In the genomic region with DNA sequence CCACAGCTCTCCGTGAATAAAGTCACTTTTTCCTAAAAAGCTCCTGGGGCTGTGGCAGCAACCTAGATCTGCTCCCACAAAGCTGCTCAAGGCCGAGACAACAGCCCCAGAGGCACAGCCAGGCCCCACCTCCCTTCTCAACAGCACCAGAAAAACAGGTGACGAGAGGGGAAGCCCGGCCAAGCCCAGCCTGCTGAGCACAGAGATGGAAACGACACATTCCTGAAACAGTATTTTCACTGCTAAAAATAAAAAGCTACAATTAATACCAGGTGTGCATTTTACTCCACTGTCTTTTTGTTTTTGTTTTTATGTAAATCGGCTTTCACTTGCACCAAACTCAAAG, we compare ENCODE assay signal across 14 cellular contexts.
A peak's percentile ranks its signal among the peaks of the same experiment; 100 is the strongest.
DNase-seq lines count a peak whose midpoint lies in the region; ATAC-seq and TF ChIP-seq lines count a peak whose summit lies in the region.
"Had no signal": no experiment of that assay in that cellular context is flagged by ENCODE, and none has a peak within 500 bp of the region (broad histone marks: within the 10 kb centered on the region; RNA-seq: fewer than 3 reads in every experiment).

No MANE protein-coding gene starts in this region.

- H3K4me1 ChIP-seq in right atrium auricular region (peaks cover 0 to 22% of the 10 kb centered on the region in 2 donors), skeletal muscle tissue (ENCODE audit: control insufficient read depth in 3 of 3, insufficient read depth in 3 of 3, low read length in 3 of 3) (peaks cover 46 to 78% (median 74%) of the 10 kb centered on the region in 3 donors), upper lobe of right lung (no peaks in the 10 kb centered on the region)

- H3K4me3 Mint-ChIP-seq in activated T-helper 2 cell treated with anti-CD3 and anti-CD28 coated beads, Interferon-gamma antibody, Interleukin-2, Interleukin-4, amounts not matched to agents 10 μg/mL and 5 μg/mL and 100 μg/mL, durations not matched to agents 14 hours and 24 hours and 36 hours (ENCODE audit: low read depth): no peak overlapping the region

- H3K36me3 Mint-ChIP-seq in activated T-helper 2 cell treated with anti-CD3 and anti-CD28 coated beads, Interferon-gamma antibody, Interleukin-2, Interleukin-4, amounts not matched to agents 10 μg/mL and 5 μg/mL and 100 μg/mL, durations not matched to agents 14 hours and 24 hours and 36 hours (ENCODE audit: low read depth): peaks cover 18% of the 10 kb centered on the region

- DNase-seq in GM10248 (ENCODE audit: extremely low spot score): peak; percentile 48
- DNase-seq in cerebellar nuclear complex (lab: John Stamatoyannopoulos, UW): peak; percentile 11 to 77
- no peak for DNase-seq in right atrium auricular region (ENCODE audit: low spot score)
- DNase-seq in NCI-H1436 (lab: John Stamatoyannopoulos, UW): no peak
- no peak for DNase-seq in activated T-helper 2 cell treated with anti-CD3 and anti-CD28 coated beads, Interferon-gamma antibody, Interleukin-2, Interleukin-4, amounts not matched to agents 10 μg/mL and 5 μg/mL and 100 μg/mL, durations not matched to agents 14 hours and 24 hours and 36 hours (ENCODE audit: low spot score)
- no peak for DNase-seq in upper lobe of right lung
- DNase-seq: activated naive CD4-positive, alpha-beta T cell treated with anti-CD3 and anti-CD28 coated beads, Interleukin-2, amount 50 U/mL, for 16 hours; AML-193; erythroblast; NCI-H1048; NCI-H2227 treated with DMSO at 0.1 percent for 48 hours; spleen had no signal

- CTCF ChIA-PET in GM10248 (lab: Yijun Ruan, JAX): no interaction called here

- peak overlapping the region; percentile 49 to 53 for H3K27ac ChIP-seq in right atrium auricular region
- H3K27ac ChIP-seq in skeletal muscle tissue (ENCODE audit: low read depth, low read length): peak overlapping the region; percentile 80
- no peak overlapping the region for H3K27ac ChIP-seq in upper lobe of right lung
- H3K27ac ChIP-seq: spleen had no signal

- ATAC-seq in GM19455 (IDR thresholded peaks at IDR 0.05; ENCODE audit: unreplicated experiment): no peak
- no peak for ATAC-seq in upper lobe of right lung

- H3K27me3 Mint-ChIP-seq in activated T-helper 2 cell treated with anti-CD3 and anti-CD28 coated beads, Interferon-gamma antibody, Interleukin-2, Interleukin-4, amounts not matched to agents 10 μg/mL and 5 μg/mL and 100 μg/mL, durations not matched to agents 14 hours and 24 hours and 36 hours (ENCODE audit: low read depth): no peaks in the 10 kb centered on the region

- peak overlapping the region in 2 of 3 donors; percentile 75 to 80 for H3K9ac ChIP-seq in skeletal muscle tissue (ENCODE audit: low read depth in 1 of 3, low read length in 3 of 3)

- TF ChIP-seq CTCF in GM10248 (IDR thresholded peaks at IDR 0.05; ENCODE audit: control extremely low read depth, extremely low read depth, low read depth, missing control alignments) (no peak), right atrium auricular region (IDR thresholded peaks at IDR 0.05) (no peak), upper lobe of right lung (IDR thresholded peaks at IDR 0.05) (no peak)

- POLR2A ChIA-PET in GM10248 (lab: Yijun Ruan, JAX): no interaction called here

- no peaks in the 10 kb centered on the region for H3K9me3 Mint-ChIP-seq in activated T-helper 2 cell treated with anti-CD3 and anti-CD28 coated beads, Interferon-gamma antibody, Interleukin-2, Interleukin-4, amounts not matched to agents 10 μg/mL and 5 μg/mL and 100 μg/mL, durations not matched to agents 14 hours and 24 hours and 36 hours

- H3K36me3 ChIP-seq in right atrium auricular region: peaks cover 6% of the 10 kb centered on the region
- H3K36me3 ChIP-seq in skeletal muscle tissue (ENCODE audit: control insufficient read depth in 3 of 3, insufficient read depth in 3 of 3, low read length in 3 of 3): peaks cover 12 to 16% (median 15%) of the 10 kb centered on the region in 3 donors
- no peaks in the 10 kb centered on the region for H3K36me3 ChIP-seq in upper lobe of right lung

- intact Hi-C loops in activated T-helper 2 cell treated with anti-CD3 and anti-CD28 coated beads, Interferon-gamma antibody, Interleukin-2, Interleukin-4, amounts not matched to agents 10 μg/mL and 5 μg/mL and 100 μg/mL, durations not matched to agents 14 hours and 24 hours and 36 hours (cut with micrococcal nuclease): no loop called here
- intact Hi-C loops in upper lobe of right lung (cut with DNase I): no loop called here

- H3K27ac Mint-ChIP-seq in activated T-helper 2 cell treated with anti-CD3 and anti-CD28 coated beads, Interferon-gamma antibody, Interleukin-2, Interleukin-4, amounts not matched to agents 10 μg/mL and 5 μg/mL and 100 μg/mL, durations not matched to agents 14 hours and 24 hours and 36 hours: no peak overlapping the region

- peaks cover 8% of the 10 kb centered on the region for H3K4me1 Mint-ChIP-seq in activated T-helper 2 cell treated with anti-CD3 and anti-CD28 coated beads, Interferon-gamma antibody, Interleukin-2, Interleukin-4, amounts not matched to agents 10 μg/mL and 5 μg/mL and 100 μg/mL, durations not matched to agents 14 hours and 24 hours and 36 hours (ENCODE audit: low read depth)

- H3K27me3 ChIP-seq in right atrium auricular region: no peaks in the 10 kb centered on the region
- no peaks in the 10 kb centered on the region for H3K27me3 ChIP-seq in skeletal muscle tissue (ENCODE audit: control insufficient read depth in 3 of 3, insufficient read depth in 3 of 3, low read length in 3 of 3)
- no peaks in the 10 kb centered on the region for H3K27me3 ChIP-seq in upper lobe of right lung
- H3K27me3 ChIP-seq: spleen had no signal

- H3K4me3 ChIP-seq in right atrium auricular region (no peak overlapping the region), skeletal muscle tissue (ENCODE audit: low read length in 3 of 3) (peak overlapping the region in 2 of 3 donors; percentile 29 to 47), upper lobe of right lung (no peak overlapping the region)
- H3K4me3 ChIP-seq: spleen had no signal

- H3K9me3 ChIP-seq in right atrium auricular region (no peaks in the 10 kb centered on the region), skeletal muscle tissue (ENCODE audit: control insufficient read depth in 3 of 3, low read length in 3 of 3) (no peaks in the 10 kb centered on the region), upper lobe of right lung (no peaks in the 10 kb centered on the region)
- H3K9me3 ChIP-seq: spleen had no signal

Comparison
In these comparisons a context has a peak if more than half of its experiments do, and no peak if none do; other contexts are left out.
1. DNase-seq: peak in GM10248 (single experiment) and cerebellar nuclear complex (2 of 2); none in right atrium auricular region (single experiment), NCI-H1436 (single experiment), activated T-helper 2 cell treated with anti-CD3 and anti-CD28 coated beads, Interferon-gamma antibody, Interleukin-2, Interleukin-4, amounts not matched to agents 10 μg/mL and 5 μg/mL and 100 μg/mL, durations not matched to agents 14 hours and 24 hours and 36 hours (single experiment) and upper lobe of right lung (single experiment).
2. H3K4me3 ChIP-seq: peak in skeletal muscle tissue (2 of 3); none in right atrium auricular region (0 of 2) and upper lobe of right lung (single experiment).